ENCODE assay signal across 12 cellular contexts in genomic region chr2:200615247-200615646, GRCh38. TPM values are rescaled to one million over a fixed set of nuclear protein-coding genes. Genes with fewer than 3 reads are reported as not detected.
DNase-seq lines count a peak whose midpoint lies in the region; ATAC-seq and TF ChIP-seq lines count a peak whose summit lies in the region.
"Had no signal": no experiment of that assay in that cellular context is flagged by ENCODE, and none has a peak within 500 bp of the region (broad histone marks: within the 10 kb centered on the region; RNA-seq: fewer than 3 reads in every experiment).

No MANE protein-coding gene starts in this region.

- H3K4me3 ChIP-seq in fibroblast of the aortic adventitia (ENCODE audit: low read depth, low read length): no peak overlapping the region
- no peak overlapping the region for H3K4me3 ChIP-seq in vagina

- peak; percentile 54 for TF ChIP-seq CTCF in HFFc6 (IDR thresholded peaks at IDR 0.05)
- TF ChIP-seq CTCF in fibroblast of the aortic adventitia (IDR thresholded peaks at IDR 0.05; ENCODE audit: insufficient read depth, low read length): no peak
- TF ChIP-seq CTCF in vagina (IDR thresholded peaks at IDR 0.05): no peak

- peaks cover 39% of the 10 kb centered on the region for H3K36me3 Mint-ChIP-seq in HFFc6 (ENCODE audit: low read depth)
- H3K36me3 Mint-ChIP-seq: brain had no signal

- no peaks in the 10 kb centered on the region for H3K9me3 ChIP-seq in vagina

- TF ChIP-seq POLR2A in vagina (IDR thresholded peaks at IDR 0.05): no peak

- peak; percentile 57 for DNase-seq in A172 (ENCODE audit: low spot score)
- peak; percentile 77 for DNase-seq in HFFc6
- DNase-seq in RPMI7951 (ENCODE audit: low read depth): peak; percentile 93
- DNase-seq in fibroblast of the aortic adventitia (ENCODE audit: low read depth): peak; percentile 62
- no peak for DNase-seq in NCI-H128 (lab: John Stamatoyannopoulos, UW; ENCODE audit: unreplicated experiment)
- no peak for DNase-seq in vagina (ENCODE audit: extremely low spot score in 2 of 2)
- DNase-seq: activated CD4-positive, alpha-beta T cell treated with anti-CD3 and anti-CD28 coated beads, Interleukin-2, amount 10 ng/mL, durations not matched to agents 7 days and 5 days; NCI-H446; stimulated activated naive CD8-positive, alpha-beta T cell treated with anti-CD3 and anti-CD28 coated beads, Interleukin-15, Interleukin-2, amounts not matched to agents 100 U/mL and 50 U/mL, for 24 hours had no signal

- no peaks in the 10 kb centered on the region for H3K9me3 Mint-ChIP-seq in HFFc6
- H3K9me3 Mint-ChIP-seq: activated CD4-positive, alpha-beta T cell treated with anti-CD3 and anti-CD28 coated beads, Interleukin-2, amount 10 ng/mL, durations not matched to agents 7 days and 5 days had no signal

- peak overlapping the region; percentile 93 for H3K27ac Mint-ChIP-seq in HFFc6
- H3K27ac Mint-ChIP-seq: activated CD4-positive, alpha-beta T cell treated with anti-CD3 and anti-CD28 coated beads, Interleukin-2, amount 10 ng/mL, durations not matched to agents 7 days and 5 days; brain had no signal

- peaks cover 90% of the 10 kb centered on the region for H3K4me1 Mint-ChIP-seq in HFFc6 (ENCODE audit: low read depth)

- no peaks in the 10 kb centered on the region for H3K27me3 Mint-ChIP-seq in HFFc6 (ENCODE audit: insufficient read depth)
- H3K27me3 Mint-ChIP-seq: brain had no signal

- H3K27me3 ChIP-seq in vagina: no peaks in the 10 kb centered on the region

- intact Hi-C loops in vagina (cut with DNase I): no loop called here

- ATAC-seq in GM21723 (IDR thresholded peaks at IDR 0.05; ENCODE audit: unreplicated experiment): no peak
- no peak for ATAC-seq in HG03342 (IDR thresholded peaks at IDR 0.05; ENCODE audit: unreplicated experiment)
- ATAC-seq: stimulated activated naive CD8-positive, alpha-beta T cell treated with anti-CD3 and anti-CD28 coated beads, Interleukin-15, Interleukin-2, amounts not matched to agents 100 U/mL and 50 U/mL, for 24 hours had no signal

- H3K27ac ChIP-seq in vagina: no peak overlapping the region

- peak overlapping the region; percentile 15; the same call in 1 of the 2 replicates for H3K4me3 Mint-ChIP-seq in HFFc6
- H3K4me3 Mint-ChIP-seq: activated CD4-positive, alpha-beta T cell treated with anti-CD3 and anti-CD28 coated beads, Interleukin-2, amount 10 ng/mL, durations not matched to agents 7 days and 5 days; brain had no signal

- no peaks in the 10 kb centered on the region for H3K4me1 ChIP-seq in vagina

- no peaks in the 10 kb centered on the region for H3K36me3 ChIP-seq in vagina

RNA-seq across cellular contexts. Expression of gene AOX1, which starts 29.4 kb away (rescaled TPM):
- 8.4 and 13.2 TPM in 2 replicates for total RNA-seq in A172 (2014; rRNA removed; shearing (Covaris generic))
- 10 to 100 TPM; 46.7 to 71.7 (median 62.1) TPM for total RNA-seq in HFFc6 (2021; fragmentation: NEBNext Ultra II Directional; extraction: Animal tissue kit (Norgen Biotek cat#: 25700))
- 26.8 and 27.5 TPM in 2 replicates for total RNA-seq in RPMI7951 (2014; rRNA removed; shearing (Covaris generic))
- total RNA-seq in fibroblast of the aortic adventitia (ENCODE audit: low replicate concordance) (23.6 and 84.0 TPM in 2 replicates), vagina (84.5 TPM)

Comparison
In these comparisons a context has a peak if more than half of its experiments do, and no peak if none do; other contexts are left out.
1. DNase-seq: peak in A172 (single experiment), HFFc6 (single experiment), RPMI7951 (single experiment) and fibroblast of the aortic adventitia (single experiment); none in NCI-H128 (single experiment) and vagina (0 of 2).